Comparison of ENCODE assay signal across 6 cellular contexts in genomic region chr19:39362682-39363657, GRCh38. TPM values are rescaled to one million over a fixed set of nuclear protein-coding genes. Genes with fewer than 3 reads are reported as not detected.
A peak's percentile ranks its signal among the peaks of the same experiment; 100 is the strongest.
DNase-seq lines count a peak whose midpoint lies in the region; ATAC-seq and TF ChIP-seq lines count a peak whose summit lies in the region.

No MANE protein-coding gene starts in this region.

- H3K27ac ChIP-seq in Peyer's patch: peak overlapping the region; percentile 5 to 59 (median 42)

- ATAC-seq in HG02610 (IDR thresholded peaks at IDR 0.05; ENCODE audit: unreplicated experiment): no peak

- no peaks in the 10 kb centered on the region for H3K9me3 ChIP-seq in Peyer's patch

- DNase-seq in Peyer's patch (no peak), foreskin fibroblast (peak; percentile 82 to 90), stromal cell of bone marrow (ENCODE audit: low read depth) (peak; percentile 72), UCSD-AML1 (lab: John Stamatoyannopoulos, UW; ENCODE audit: unreplicated experiment) (no peak), GDM1 (lab: John Stamatoyannopoulos, UW) (no peak)

- no peak for TF ChIP-seq CTCF in Peyer's patch (IDR thresholded peaks at IDR 0.05)
- TF ChIP-seq CTCF in foreskin fibroblast (IDR thresholded peaks at IDR 0.05; ENCODE audit: low read depth, low read length): no peak

- H3K4me3 ChIP-seq in Peyer's patch (no peak overlapping the region), foreskin fibroblast (ENCODE audit: low read depth in 1 of 2, low read length in 2 of 2) (no peak overlapping the region)

- no peak for TF ChIP-seq POLR2A in Peyer's patch (IDR thresholded peaks at IDR 0.05)

- peaks cover 0 to 71% (median 0%) of the 10 kb centered on the region in 3 donors for H3K36me3 ChIP-seq in Peyer's patch

- peaks cover 0 to 6% (median 3%) of the 10 kb centered on the region in 4 donors for H3K4me1 ChIP-seq in Peyer's patch

- H3K27me3 ChIP-seq in Peyer's patch: no peaks in the 10 kb centered on the region

RNA-seq across cellular contexts. Expression of gene SAMD4B, which starts 20.7 kb away (rescaled TPM):
- total RNA-seq in Peyer's patch: 100 to 1,000 TPM in 2 of 4 donors, 10 to 100 TPM in 2; 69.0 to 126 (median 91.8) TPM

RNA-seq across cellular contexts. Expression of gene GMFG, which starts 27.1 kb away (rescaled TPM):
- 100 to 1,000 TPM in 1 of 4 donors, 1 to 10 TPM in 2, not detected in 1; 3.2 to 131 (median 8.6) TPM for total RNA-seq in Peyer's patch

RNA-seq across cellular contexts. Expression of gene PAF1, which starts 27.9 kb away (rescaled TPM):
- 10 to 100 TPM; 22.2 to 47.3 (median 37.7) TPM for total RNA-seq in Peyer's patch

RNA-seq across cellular contexts. Expression of gene MED29, which starts 28.2 kb away (rescaled TPM):
- 10 to 100 TPM; 25.4 to 52.8 (median 41.0) TPM for total RNA-seq in Peyer's patch

RNA-seq across cellular contexts. Expression of gene LRFN1, which starts 42.3 kb away (rescaled TPM):
- total RNA-seq in Peyer's patch: under 1 TPM in 3 of 4 donors, not detected in 1; 0.18 to 0.95 (median 0.80) TPM

Comparison
In these comparisons a context has a peak if more than half of its experiments do, and no peak if none do; other contexts are left out.
1. DNase-seq: peak in foreskin fibroblast (2 of 2) and stromal cell of bone marrow (single experiment); none in Peyer's patch (0 of 3), UCSD-AML1 (single experiment) and GDM1 (single experiment).